ENCODE assay signal across 24 cellular contexts in the genomic region with DNA sequence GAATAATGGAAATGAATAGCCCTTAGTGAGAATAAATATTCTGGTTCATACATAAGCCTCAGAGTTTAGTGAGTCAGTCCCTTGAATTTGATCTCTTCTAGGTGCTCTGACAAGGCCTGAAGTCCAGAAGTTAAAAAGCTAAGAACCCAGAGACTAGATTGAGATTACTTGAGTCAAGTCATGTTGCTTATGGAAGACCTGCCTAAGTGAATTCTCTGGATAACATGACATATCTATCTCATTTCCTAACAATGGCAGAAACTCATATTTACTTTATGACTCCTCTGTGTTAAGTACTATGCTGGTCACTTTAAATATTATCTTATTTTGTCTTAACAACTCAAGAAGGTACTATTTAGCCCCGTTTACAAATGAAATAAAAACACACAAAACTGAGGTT. TPM values are rescaled to one million over a fixed set of nuclear protein-coding genes. Genes with fewer than 3 reads are reported as not detected.
"Had no signal": no experiment of that assay in that cellular context is flagged by ENCODE, and none has a peak within 500 bp of the region (broad histone marks: within the 10 kb centered on the region; RNA-seq: fewer than 3 reads in every experiment).

No MANE protein-coding gene starts in this region.

- H3K4me1 ChIP-seq: breast epithelium, pancreas had no signal

- H3K4me3 ChIP-seq: breast epithelium, dorsolateral prefrontal cortex, pancreas, tibial nerve, vagina had no signal

- H3K27me3 ChIP-seq: breast epithelium, dorsolateral prefrontal cortex, pancreas, tibial nerve, vagina had no signal

- H3K36me3 ChIP-seq: breast epithelium, pancreas, vagina had no signal

- DNase-seq: activated CD4-positive, alpha-beta T cell treated with anti-CD3 and anti-CD28 coated beads, Interleukin-2, amount 10 ng/mL, durations not matched to agents 7 days and 5 days; activated CD4-positive, CD25-positive, alpha-beta regulatory T cell; activated CD8-positive, alpha-beta memory T cell treated with anti-CD3 and anti-CD28 coated beads for 24 hours; activated naive CD8-positive, alpha-beta T cell treated with anti-CD3 and anti-CD28 coated beads for 36 hours; anterior cingulate cortex; dorsolateral prefrontal cortex; endodermal cell; foreskin melanocyte; head of caudate nucleus; islet precursor cell; midbrain; pancreas; stimulated activated CD4-positive, alpha-beta T cell treated with anti-CD3 and anti-CD28 coated beads, Interleukin-12 subunit alpha, Interleukin-12 subunit beta, amount 100 ng/mL, for 4 hours; stimulated activated CD4-positive, alpha-beta T cell treated with anti-CD3 and anti-CD28 coated beads, Interleukin-2, amount 100 ng/mL, for 24 hours; substantia nigra had no signal

- H3K9me3 ChIP-seq: breast epithelium, pancreas, tibial nerve, vagina had no signal

- ATAC-seq: pancreas had no signal

RNA-seq across cellular contexts. Expression of gene PRSS48, which starts 10.4 kb away (rescaled TPM):
- total RNA-seq: activated CD4-positive, alpha-beta T cell treated with anti-CD3 and anti-CD28 coated beads, Interleukin-2, amount 10 ng/mL, durations not matched to agents 7 days and 5 days; activated naive CD8-positive, alpha-beta T cell treated with anti-CD3 and anti-CD28 coated beads for 36 hours; activated T-helper 1 cell treated with anti-CD3 and anti-CD28 coated beads, Interleukin-12 subunit alpha, Interleukin-12 subunit beta, Interleukin-2, Interleukin-4 antibody, amounts not matched to agents 30 ng/mL and 10 ng/mL and 1 ng/mL, durations not matched to agents 14 hours and 24 hours and 36 hours; breast epithelium; cerebellum; endodermal cell; left lobe of liver; lung microvascular endothelial cell; myocyte; pancreas; T-helper 2 cell treated with Interferon-gamma antibody and Interleukin-4, amounts not matched to agents 100 ng/mL and 5 ng/mL, for 36 hours; tibial nerve; vagina had no signal

RNA-seq across cellular contexts. Expression of gene SH3D19, which starts 58.9 kb away (rescaled TPM):
- total RNA-seq: activated CD4-positive, alpha-beta T cell treated with anti-CD3 and anti-CD28 coated beads, Interleukin-2, amount 10 ng/mL, durations not matched to agents 7 days and 5 days; activated naive CD8-positive, alpha-beta T cell treated with anti-CD3 and anti-CD28 coated beads for 36 hours; activated T-helper 1 cell treated with anti-CD3 and anti-CD28 coated beads, Interleukin-12 subunit alpha, Interleukin-12 subunit beta, Interleukin-2, Interleukin-4 antibody, amounts not matched to agents 30 ng/mL and 10 ng/mL and 1 ng/mL, durations not matched to agents 14 hours and 24 hours and 36 hours; T-helper 2 cell treated with Interferon-gamma antibody and Interleukin-4, amounts not matched to agents 100 ng/mL and 5 ng/mL, for 36 hours had no signal
